In the genomic region with DNA sequence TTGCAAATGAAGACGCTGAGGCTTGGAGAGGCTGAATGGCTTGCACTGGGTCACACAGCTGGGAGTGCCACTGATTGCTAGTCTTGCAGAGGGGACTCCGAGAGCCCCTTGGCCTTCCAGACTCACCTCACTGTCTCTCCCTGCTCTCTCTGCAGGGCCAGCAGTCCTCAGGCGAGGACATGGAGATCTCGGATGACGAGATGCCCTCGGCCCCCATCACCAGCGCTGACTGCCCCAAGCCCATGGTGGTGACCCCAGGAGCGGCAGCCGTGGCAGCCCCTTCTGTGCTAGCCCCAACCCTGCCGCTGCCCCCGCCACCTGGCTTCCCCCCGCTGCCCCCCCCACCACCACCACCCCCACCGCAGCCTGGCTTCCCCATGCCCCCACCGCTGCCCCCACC, we compare ENCODE assay signal across 18 cellular contexts. TPM values are rescaled to one million over a fixed set of nuclear protein-coding genes. Genes with fewer than 3 reads are reported as not detected.
DNase-seq lines count a peak whose midpoint lies in the region; ATAC-seq and TF ChIP-seq lines count a peak whose summit lies in the region.
"Had no signal": no experiment of that assay in that cellular context is flagged by ENCODE, and none has a peak within 500 bp of the region (broad histone marks: within the 10 kb centered on the region; RNA-seq: fewer than 3 reads in every experiment).

No MANE protein-coding gene starts in this region.

- no peaks in the 10 kb centered on the region for H4K20me1 ChIP-seq in OCI-LY7 (ENCODE audit: insufficient read depth, low read length)

- H3K9me2 ChIP-seq in OCI-LY7 (ENCODE audit: insufficient read depth, low read length), result no peaks in the 10 kb centered on the region

- CTCF ChIA-PET in OCI-LY7 (lab: Charles Lee; ENCODE audit: unreplicated experiment), result no interaction called here

- H3K36me3 ChIP-seq in OCI-LY7 (ENCODE audit: insufficient read depth, low read length), result peaks cover 63% of the 10 kb centered on the region

- H3K4me1 ChIP-seq in right cardiac atrium (ENCODE audit: control insufficient read depth, insufficient read depth, low read length) (peaks cover 11% of the 10 kb centered on the region), OCI-LY7 (ENCODE audit: insufficient read depth, low read length, poor library complexity, severe bottlenecking) (peaks cover 28% of the 10 kb centered on the region)

- H3K27me3 ChIP-seq in right cardiac atrium (ENCODE audit: control insufficient read depth, insufficient read depth), result no peaks in the 10 kb centered on the region
- H3K27me3 ChIP-seq: cardiac muscle cell had no signal

- peaks cover 14% of the 10 kb centered on the region; the same call in 1 of the 2 replicates for H3K79me2 ChIP-seq in OCI-LY7 (ENCODE audit: insufficient read depth, low read depth, low read length)

- ATAC-seq in right cardiac atrium (no peak), left ventricle myocardium superior (no peak), HG02759 (IDR thresholded peaks at IDR 0.05; ENCODE audit: unreplicated experiment) (no peak), HG03196 (IDR thresholded peaks at IDR 0.05; ENCODE audit: unreplicated experiment) (no peak)
- no peak for ATAC-seq in stimulated activated memory B cell treated with anti-CD40 and anti-IgM and Interleukin-4, amounts not matched to agents 10 μg/mL and 1 μg/mL and 100 μg/mL, for 72 hours

- no peak overlapping the region for H2AFZ ChIP-seq in OCI-LY7 (ENCODE audit: low read length)

- peak overlapping the region; percentile 69 for H3K27ac Mint-ChIP-seq in chondrocyte (ENCODE audit: unreplicated experiment)
- peak overlapping the region; percentile 58 for H3K27ac Mint-ChIP-seq in stimulated activated memory B cell treated with anti-CD40 and anti-IgM and Interleukin-4, amounts not matched to agents 10 μg/mL and 1 μg/mL and 100 μg/mL, for 72 hours

- H3K9me3 ChIP-seq in right cardiac atrium (ENCODE audit: control insufficient read depth, low read length), result no peaks in the 10 kb centered on the region
- no peaks in the 10 kb centered on the region for H3K9me3 ChIP-seq in OCI-LY7 (ENCODE audit: low read length)

- intact Hi-C loops in right cardiac atrium (cut with DNase I) (loop anchor here in 1 of 4 donors (5.0 to 10.0 kb wide), 2 partner anchors 37 to 71 kb away; partner anchors contain the start of gene PSMD9), left ventricle myocardium superior (cut with micrococcal nuclease) (no loop called here), OCI-LY7 (cut with micrococcal nuclease; ENCODE audit: unreplicated experiment) (no loop called here)

- no peaks in the 10 kb centered on the region for H3K9me3 Mint-ChIP-seq in chondrocyte (ENCODE audit: low read depth)
- H3K9me3 Mint-ChIP-seq in stimulated activated memory B cell treated with anti-CD40 and anti-IgM and Interleukin-4, amounts not matched to agents 10 μg/mL and 1 μg/mL and 100 μg/mL, for 72 hours, result no peaks in the 10 kb centered on the region

- H3K27ac ChIP-seq in right cardiac atrium (ENCODE audit: low read length), result no peak overlapping the region
- H3K27ac ChIP-seq in OCI-LY7 (ENCODE audit: low read depth, low read length, poor library complexity, severe bottlenecking), result no peak overlapping the region
- H3K27ac ChIP-seq: cardiac muscle cell had no signal

- no TSS peak for BruUV-seq in OCI-LY7 (replicated peaks; lab: Mats Ljungman, UMichigan)

- POLR2A ChIA-PET in OCI-LY7 (lab: Charles Lee), result no interaction called here

- WGBS in right cardiac atrium, result 88% methylated on average over 14 of the region's 14 CpGs

- no peak overlapping the region for H3K4me3 Mint-ChIP-seq in chondrocyte (ENCODE audit: unreplicated experiment)
- no peak overlapping the region for H3K4me3 Mint-ChIP-seq in stimulated activated memory B cell treated with anti-CD40 and anti-IgM and Interleukin-4, amounts not matched to agents 10 μg/mL and 1 μg/mL and 100 μg/mL, for 72 hours

- H3K4me2 ChIP-seq in OCI-LY7 (ENCODE audit: low read length), result peak overlapping the region; percentile 92; the same call in 1 of the 2 replicates

- DNase-seq in right cardiac atrium (peak in 2 of 3 donors; percentile 51 to 58), left ventricle myocardium superior (no peak), OCI-LY7 (ENCODE audit: low spot score) (no peak), chondrocyte (ENCODE audit: low spot score) (no peak), NCI-H1105 treated with DMSO at 0.1 percent for 48 hours (lab: John Stamatoyannopoulos, UW) (no peak)
- DNase-seq: activated CD4-positive, CD25-positive, alpha-beta regulatory T cell treated with anti-CD3 and anti-CD28 coated beads, Interleukin-2, amount 50 U/mL, for 72 hours; head of caudate nucleus; Karpas-422; NCI-H1092 treated with DMSO at 0.1 percent for 48 hours; NCI-H526; stimulated activated CD4-positive, alpha-beta T cell treated with anti-CD3 and anti-CD28 coated beads, Interleukin-4, amount 100 ng/mL, for 1 hour; T-helper 9 cell had no signal

- no peaks in the 10 kb centered on the region for H3K27me3 Mint-ChIP-seq in chondrocyte (ENCODE audit: low read depth)
- H3K27me3 Mint-ChIP-seq in stimulated activated memory B cell treated with anti-CD40 and anti-IgM and Interleukin-4, amounts not matched to agents 10 μg/mL and 1 μg/mL and 100 μg/mL, for 72 hours, result no peaks in the 10 kb centered on the region

- TF ChIP-seq CTCF in OCI-LY7 (conservative IDR thresholded peaks at IDR 0.05; ENCODE audit: low read length) (no peak), chondrocyte (IDR thresholded peaks at IDR 0.05) (no peak)

- H3K4me3 ChIP-seq in right cardiac atrium (ENCODE audit: low read length), result no peak overlapping the region
- no peak overlapping the region for H3K4me3 ChIP-seq in OCI-LY7 (ENCODE audit: low read depth, low read length, poor library complexity, severe bottlenecking)
- H3K4me3 ChIP-seq: cardiac muscle cell, lung had no signal

- peaks cover 29% of the 10 kb centered on the region for H3K4me1 Mint-ChIP-seq in chondrocyte (ENCODE audit: low read depth)
- peaks cover 43% of the 10 kb centered on the region for H3K4me1 Mint-ChIP-seq in stimulated activated memory B cell treated with anti-CD40 and anti-IgM and Interleukin-4, amounts not matched to agents 10 μg/mL and 1 μg/mL and 100 μg/mL, for 72 hours

- H3K36me3 Mint-ChIP-seq in chondrocyte (ENCODE audit: low read depth), result peaks cover 13% of the 10 kb centered on the region
- H3K36me3 Mint-ChIP-seq in stimulated activated memory B cell treated with anti-CD40 and anti-IgM and Interleukin-4, amounts not matched to agents 10 μg/mL and 1 μg/mL and 100 μg/mL, for 72 hours, result peaks cover 62% of the 10 kb centered on the region

RNA-seq across cellular contexts. Expression of gene SETD1B, which starts 10.1 kb away (rescaled TPM):
- 10 to 100 TPM in 3 of 4 donors, 1 to 10 TPM in 1; 9.6 to 14.9 (median 13.0) TPM for total RNA-seq in right cardiac atrium
- polyA plus RNA-seq in right cardiac atrium, result 7.6 TPM
- 9.0 TPM for total RNA-seq in left ventricle myocardium superior
- 3.3 and 4.7 TPM in 2 replicates for total RNA-seq in OCI-LY7 (2014; rRNA removed; shearing (Covaris generic))
- total RNA-seq in OCI-LY7 (2022), result 22.5 and 24.3 TPM in 2 replicates
- 18.8 to 19.7 TPM (median 19.4 TPM) in 3 replicates for total RNA-seq in chondrocyte

RNA-seq across cellular contexts. Expression of gene RHOF, which starts 20.5 kb away (rescaled TPM):
- total RNA-seq in right cardiac atrium (10 to 100 TPM; 15.2 to 23.3 (median 22.0) TPM), left ventricle myocardium superior (48.3 TPM), OCI-LY7 (2022) (45.7 and 53.7 TPM in 2 replicates), chondrocyte (9.6 to 14.1 TPM (median 10.8 TPM) in 3 replicates)
- 11.2 TPM for polyA plus RNA-seq in right cardiac atrium
- 23.5 and 29.2 TPM in 2 replicates for total RNA-seq in OCI-LY7 (2014; rRNA removed; shearing (Covaris generic))

RNA-seq across cellular contexts. Expression of gene HPD, which starts 44.7 kb away (rescaled TPM):
- 1 to 10 TPM; 1.3 to 5.1 (median 1.4) TPM for total RNA-seq in right cardiac atrium
- polyA plus RNA-seq in right cardiac atrium, result 2.0 TPM
- total RNA-seq in left ventricle myocardium superior, result 2.2 TPM
- total RNA-seq in OCI-LY7 (2014; rRNA removed; shearing (Covaris generic)), result not detected in 2 replicates
- not detected in 2 replicates for total RNA-seq in OCI-LY7 (2022)
- not detected in 3 replicates for total RNA-seq in chondrocyte
- total RNA-seq: cardiac muscle cell, SK-MEL-5 had no signal
- polyA plus RNA-seq: cardiac muscle cell had no signal

Comparison
In these comparisons a context has a peak if more than half of its experiments do, and no peak if none do; other contexts are left out.
1. DNase-seq: peak in right cardiac atrium (2 of 3); none in left ventricle myocardium superior (single experiment), OCI-LY7 (single experiment), chondrocyte (single experiment) and NCI-H1105 treated with DMSO at 0.1 percent for 48 hours (single experiment).